Comparison of ENCODE assay signal across 34 cellular contexts in genomic region chr20:23021941-23022340, GRCh38. TPM values are rescaled to one million over a fixed set of nuclear protein-coding genes. Genes with fewer than 3 reads are reported as not detected.
A peak's percentile ranks its signal among the peaks of the same experiment; 100 is the strongest.
DNase-seq lines count a peak whose midpoint lies in the region; ATAC-seq, FAIRE-seq and TF ChIP-seq lines count a peak whose summit lies in the region.
"Had no signal": no experiment of that assay in that cellular context is flagged by ENCODE, and none has a peak within 500 bp of the region (broad histone marks: within the 10 kb centered on the region; RNA-seq: fewer than 3 reads in every experiment).

No MANE protein-coding gene starts in this region.

- TF ChIP-seq CTCF in coronary artery (IDR thresholded peaks at IDR 0.05) = no peak

- no peak overlapping the region for H3K4me3 ChIP-seq in coronary artery
- no peak overlapping the region for H3K4me3 ChIP-seq in naive thymus-derived CD4-positive, alpha-beta T cell (ENCODE audit: low read length)
- H3K4me3 ChIP-seq: K562, pancreas had no signal

- POLR2A ChIA-PET in naive thymus-derived CD4-positive, alpha-beta T cell (lab: Charles Lee) = no interaction called here

- no peaks in the 10 kb centered on the region for H3K9me3 Mint-ChIP-seq in naive thymus-derived CD4-positive, alpha-beta T cell
- H3K9me3 Mint-ChIP-seq: activated naive CD8-positive, alpha-beta T cell treated with anti-CD3 and anti-CD28 coated beads, Interleukin-2, amount 10 ng/mL, durations not matched to agents 7 days and 5 days; central memory CD8-positive, alpha-beta T cell; neural crest cell had no signal

- DNase-seq in cardiac septum (ENCODE audit: low spot score) (peak; percentile 44), Right ventricle myocardium superior (no peak), MV-4-11 (lab: John Stamatoyannopoulos, UW) (peak; percentile 50), coronary artery (ENCODE audit: low spot score) (peak; percentile 41), OCI-M1 (lab: John Stamatoyannopoulos, UW) (no peak), dermis blood vessel endothelial cell (no peak), HTR-8/SVneo (ENCODE audit: insufficient read length, low spot score) (no peak)
- DNase-seq in naive thymus-derived CD4-positive, alpha-beta T cell = no peak
- DNase-seq: activated effector memory CD4-positive, alpha-beta T cell treated with anti-CD3 and anti-CD28 coated beads, Interleukin-2, amount 50 U/mL, for 16 hours; activated naive CD8-positive, alpha-beta T cell treated with anti-CD3 and anti-CD28 coated beads, Interleukin-2, amount 10 ng/mL, durations not matched to agents 7 days and 5 days; activated T-cell treated with anti-CD3 and anti-CD28 coated beads, Interleukin-2, amount 50 U/mL, for 1 hour; CD4-positive, alpha-beta memory T cell; DMS 273 treated with DMSO at 0.1 percent for 48 hours; glutamatergic neuron; islet precursor cell; NCI-H1092; NCI-H187 treated with DMSO at 0.1 percent for 48 hours; pancreas; retina; RPMI8226; SK-N-SH; trophoblast cell had no signal

- H3K27me3 Mint-ChIP-seq in naive thymus-derived CD4-positive, alpha-beta T cell = peaks cover 0 to 15% (median 0%) of the 10 kb centered on the region in 5 donors
- H3K27me3 Mint-ChIP-seq: CD4-positive, alpha-beta memory T cell; central memory CD8-positive, alpha-beta T cell had no signal

- H3K36me3 ChIP-seq in naive thymus-derived CD4-positive, alpha-beta T cell (ENCODE audit: control insufficient read depth in 2 of 3, insufficient read depth in 3 of 3, low read length in 3 of 3) = no peaks in the 10 kb centered on the region
- H3K36me3 ChIP-seq: pancreas had no signal

- no peak for ATAC-seq in Right ventricle myocardium superior (ENCODE audit: poor library complexity)
- ATAC-seq in naive thymus-derived CD4-positive, alpha-beta T cell = peak; percentile 65
- ATAC-seq: K562, pancreas had no signal

- H3K4me1 Mint-ChIP-seq in naive thymus-derived CD4-positive, alpha-beta T cell = peaks cover 0 to 3% (median 0%) of the 10 kb centered on the region in 7 donors
- H3K4me1 Mint-ChIP-seq: activated naive CD8-positive, alpha-beta T cell treated with anti-CD3 and anti-CD28 coated beads, Interleukin-2, amount 10 ng/mL, durations not matched to agents 7 days and 5 days; CD4-positive, alpha-beta memory T cell; central memory CD8-positive, alpha-beta T cell had no signal

- H3K27ac Mint-ChIP-seq in naive thymus-derived CD4-positive, alpha-beta T cell = no peak overlapping the region
- H3K27ac Mint-ChIP-seq: activated naive CD8-positive, alpha-beta T cell treated with anti-CD3 and anti-CD28 coated beads, Interleukin-2, amount 10 ng/mL, durations not matched to agents 7 days and 5 days; CD4-positive, alpha-beta memory T cell had no signal

- H3K27me3 ChIP-seq in naive thymus-derived CD4-positive, alpha-beta T cell (ENCODE audit: control insufficient read depth in 2 of 2, insufficient read depth in 2 of 2, low read length in 2 of 2) = no peaks in the 10 kb centered on the region
- H3K27me3 ChIP-seq: pancreas had no signal

- no peak for FAIRE-seq in HTR-8/SVneo (lab: Jason Lieb, UNC)
- FAIRE-seq: astrocyte, endometrium, G401.6, K562, pancreas had no signal

- CTCF ChIA-PET in naive thymus-derived CD4-positive, alpha-beta T cell (lab: Charles Lee) = no interaction called here

- intact Hi-C loops in cardiac septum (cut with DNase I) = no loop called here
- intact Hi-C loops in Right ventricle myocardium superior (cut with DNase I) = no loop called here
- intact Hi-C loops in naive thymus-derived CD4-positive, alpha-beta T cell (cut with micrococcal nuclease) = no loop called here

- no peak overlapping the region for H3K4me3 Mint-ChIP-seq in naive thymus-derived CD4-positive, alpha-beta T cell
- H3K4me3 Mint-ChIP-seq: activated naive CD8-positive, alpha-beta T cell treated with anti-CD3 and anti-CD28 coated beads, Interleukin-2, amount 10 ng/mL, durations not matched to agents 7 days and 5 days; CD4-positive, alpha-beta memory T cell; central memory CD8-positive, alpha-beta T cell; neural crest cell had no signal

- H3K27ac ChIP-seq in coronary artery = no peak overlapping the region
- no peak overlapping the region for H3K27ac ChIP-seq in naive thymus-derived CD4-positive, alpha-beta T cell (ENCODE audit: low read depth, low read length)
- H3K27ac ChIP-seq: pancreas had no signal

- no peaks in the 10 kb centered on the region for H3K9me3 ChIP-seq in naive thymus-derived CD4-positive, alpha-beta T cell (ENCODE audit: control insufficient read depth in 2 of 3, low read length in 3 of 3)
- H3K9me3 ChIP-seq: pancreas, SK-N-SH had no signal

- H3K4me1 ChIP-seq in naive thymus-derived CD4-positive, alpha-beta T cell (ENCODE audit: control insufficient read depth in 2 of 2, insufficient read depth in 2 of 2, low read length in 2 of 2) = no peaks in the 10 kb centered on the region
- H3K4me1 ChIP-seq: pancreas had no signal

- no peaks in the 10 kb centered on the region for H3K36me3 Mint-ChIP-seq in naive thymus-derived CD4-positive, alpha-beta T cell
- H3K36me3 Mint-ChIP-seq: activated naive CD8-positive, alpha-beta T cell treated with anti-CD3 and anti-CD28 coated beads, Interleukin-2, amount 10 ng/mL, durations not matched to agents 7 days and 5 days; CD4-positive, alpha-beta memory T cell had no signal

RNA-seq across cellular contexts. Expression of gene SSTR4, which starts 13.2 kb away (rescaled TPM):
- total RNA-seq in cardiac septum (not detected), Right ventricle myocardium superior (not detected), dermis blood vessel endothelial cell (not detected in 2 replicates)
- not detected for total RNA-seq in naive thymus-derived CD4-positive, alpha-beta T cell
- polyA plus RNA-seq in naive thymus-derived CD4-positive, alpha-beta T cell = not detected
- total RNA-seq: A172; activated naive CD8-positive, alpha-beta T cell treated with anti-CD3 and anti-CD28 coated beads, Interleukin-2, amount 10 ng/mL, durations not matched to agents 7 days and 5 days; astrocyte; CD4-positive, alpha-beta memory T cell; dermis microvascular lymphatic vessel endothelial cell; H4; K562; lower leg skin; mucosa of gallbladder; neural crest cell; pancreas; T-helper 2 cell treated with Interferon-gamma antibody and Interleukin-4, amounts not matched to agents 100 ng/mL and 5 ng/mL, for 36 hours had no signal
- polyA plus RNA-seq: CD4-positive, alpha-beta memory T cell; K562; SK-N-SH had no signal

RNA-seq across cellular contexts. Expression of gene THBD, which starts 27.5 kb away (rescaled TPM):
- total RNA-seq in cardiac septum = 27.0 TPM
- total RNA-seq in Right ventricle myocardium superior = 11.8 TPM
- total RNA-seq in naive thymus-derived CD4-positive, alpha-beta T cell = 10 to 100 TPM in 1 of 5 experiments, 1 to 10 TPM in 1, under 1 TPM in 2, not detected in 1; 0.54 to 14.6 (median 4.2) TPM
- not detected for polyA plus RNA-seq in naive thymus-derived CD4-positive, alpha-beta T cell
- 33.4 and 34.0 TPM in 2 replicates for total RNA-seq in dermis blood vessel endothelial cell
- total RNA-seq: T-helper 2 cell treated with Interferon-gamma antibody and Interleukin-4, amounts not matched to agents 100 ng/mL and 5 ng/mL, for 36 hours had no signal

Comparison
In these comparisons a context has a peak if more than half of its experiments do, and no peak if none do; other contexts are left out.
1. DNase-seq: peak in cardiac septum (single experiment), MV-4-11 (single experiment) and coronary artery (single experiment); none in Right ventricle myocardium superior (single experiment), naive thymus-derived CD4-positive, alpha-beta T cell (0 of 9), OCI-M1 (single experiment), dermis blood vessel endothelial cell (single experiment) and HTR-8/SVneo (single experiment).